In the genomic region with DNA sequence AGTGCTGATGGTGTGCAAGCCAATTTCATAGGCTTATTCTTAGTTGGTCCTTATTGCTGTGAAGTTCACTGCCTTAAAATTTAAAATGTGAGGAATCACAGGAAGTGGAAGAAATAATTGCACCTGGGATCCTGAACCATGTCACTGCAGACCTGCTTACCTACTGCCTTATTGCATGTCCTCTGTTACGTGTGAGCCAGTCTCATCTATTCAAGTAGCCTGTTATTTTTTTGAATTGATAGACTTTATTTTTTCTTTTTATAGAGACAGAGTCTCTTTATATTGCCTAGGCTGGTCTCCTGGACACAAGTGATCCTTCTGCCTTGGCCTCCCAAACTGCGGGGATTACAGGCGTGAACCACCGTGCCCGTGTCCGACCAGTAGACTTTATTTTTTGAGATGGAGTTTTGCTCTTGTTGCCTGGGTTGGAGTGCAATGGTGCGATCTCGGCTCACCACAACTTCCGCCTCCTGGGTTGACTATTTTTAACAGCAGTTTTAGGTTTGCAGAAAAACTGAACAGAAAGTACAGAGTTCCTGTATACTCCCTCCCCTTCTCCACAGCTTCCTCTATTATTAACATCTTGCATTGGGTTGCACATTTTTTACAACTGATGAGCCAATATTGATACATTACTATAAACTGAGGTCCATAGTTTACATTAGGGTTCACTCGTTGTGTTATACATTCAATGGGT, we compare ENCODE assay signal across 9 cellular contexts. TPM values are rescaled to one million over a fixed set of nuclear protein-coding genes. Genes with fewer than 3 reads are reported as not detected.
DNase-seq lines count a peak whose midpoint lies in the region; ATAC-seq and TF ChIP-seq lines count a peak whose summit lies in the region.
"Had no signal": no experiment of that assay in that cellular context is flagged by ENCODE, and none has a peak within 500 bp of the region (broad histone marks: within the 10 kb centered on the region; RNA-seq: fewer than 3 reads in every experiment).

No MANE protein-coding gene starts in this region.

- POLR2A ChIA-PET in activated B cell treated with CpG ODN at 0.5 μM for 24 hours (lab: Charles Lee) (interaction anchor here (1.8 to 2.1 kb wide), 2 partner anchors 13 to 274 kb away, joined by 6 read pairs; a partner anchor contains a TSS), SK-N-SH (lab: Yijun Ruan, JAX) (no interaction called here)

- H3K9me2 ChIP-seq in SK-N-SH = no peaks in the 10 kb centered on the region

- H3K4me3 Mint-ChIP-seq in activated B cell treated with CpG ODN at 0.5 μM for 24 hours = peak overlapping the region; percentile 68

- peak; percentile 38 to 45 for DNase-seq in stimulated activated CD4-positive, alpha-beta T cell treated with anti-CD3 and anti-CD28 coated beads, Interleukin-2, amount 100 ng/mL, for 24 hours
- no peak for DNase-seq in stimulated activated CD4-positive, alpha-beta T cell treated with anti-CD3 and anti-CD28 coated beads, Interleukin-2, amount 100 ng/mL, for 48 hours
- DNase-seq in activated B cell treated with CpG ODN at 0.5 μM for 24 hours (peak; percentile 51), gastrocnemius medialis (no peak), SK-N-SH (no peak), NCI-H1694 treated with DMSO at 0.1 percent for 48 hours (lab: John Stamatoyannopoulos, UW) (no peak)

- WGBS in SK-N-SH (ENCODE audit: low lambda C conversion rate) = 87% methylated on average over 10 of the region's 10 CpGs

- intact Hi-C loops in activated B cell treated with CpG ODN at 0.5 μM for 24 hours (cut with micrococcal nuclease) = loop anchor here (1.0 to 5.0 kb wide), 8 partner anchors 8 to 970 kb away; a partner anchor contains a TSS
- intact Hi-C loops in gastrocnemius medialis (cut with DNase I; ENCODE audit: low total_unique reads) = no loop called here

- no peaks in the 10 kb centered on the region for H4K20me1 ChIP-seq in SK-N-SH (ENCODE audit: insufficient read depth)

- TF ChIP-seq CTCF in activated B cell treated with CpG ODN at 0.5 μM for 24 hours (IDR thresholded peaks at IDR 0.05) (no peak), gastrocnemius medialis (IDR thresholded peaks at IDR 0.05 in 4 of 5, conservative IDR thresholded peaks at IDR 0.05 in 1 of 5) (no peak), SK-N-SH (IDR thresholded peaks at IDR 0.05) (no peak)

- no peaks in the 10 kb centered on the region for H3F3A ChIP-seq in SK-N-SH (replicated peaks; ENCODE audit: insufficient read depth)

- no peak overlapping the region for H2AFZ ChIP-seq in SK-N-SH (ENCODE audit: low read depth)

- H3K27me3 ChIP-seq in mucosa of rectum (ENCODE audit: control insufficient read depth in 2 of 2, insufficient read depth in 2 of 2, low read length in 2 of 2) (no peaks in the 10 kb centered on the region), gastrocnemius medialis (no peaks in the 10 kb centered on the region), SK-N-SH (ENCODE audit: insufficient read depth) (no peaks in the 10 kb centered on the region)

- TF ChIP-seq EP300 in SK-N-SH (IDR thresholded peaks at IDR 0.05; ENCODE audit: borderline replicate concordance in 1 of 2, low read depth in 1 of 2, low read length in 1 of 2) = no peak

- ATAC-seq in HG03280 (IDR thresholded peaks at IDR 0.05; ENCODE audit: unreplicated experiment) (peak; percentile 93), activated B cell treated with CpG ODN at 0.5 μM for 24 hours (ENCODE audit: low read depth) (peak; percentile 93), gastrocnemius medialis (no peak)

- peak overlapping the region; percentile 78 for H3K27ac Mint-ChIP-seq in activated B cell treated with CpG ODN at 0.5 μM for 24 hours

- no peaks in the 10 kb centered on the region for H3K9me3 ChIP-seq in mucosa of rectum (ENCODE audit: control insufficient read depth in 2 of 2, low read length in 2 of 2)
- no peaks in the 10 kb centered on the region for H3K9me3 ChIP-seq in gastrocnemius medialis
- no peaks in the 10 kb centered on the region for H3K9me3 ChIP-seq in SK-N-SH

- H3K4me1 ChIP-seq in mucosa of rectum (ENCODE audit: control insufficient read depth in 2 of 2, insufficient read depth in 2 of 2, low read length in 2 of 2) = peaks cover 0 to 8% of the 10 kb centered on the region in 2 donors
- no peaks in the 10 kb centered on the region for H3K4me1 ChIP-seq in gastrocnemius medialis
- no peaks in the 10 kb centered on the region for H3K4me1 ChIP-seq in SK-N-SH (ENCODE audit: control insufficient read depth in 1 of 2, insufficient read depth in 2 of 2, low read depth in 1 of 2, low read length in 1 of 2)

- H3K9me3 Mint-ChIP-seq in activated B cell treated with CpG ODN at 0.5 μM for 24 hours = peaks cover 12% of the 10 kb centered on the region

- CTCF ChIA-PET in activated B cell treated with CpG ODN at 0.5 μM for 24 hours (lab: Charles Lee) (no interaction called here), SK-N-SH (lab: Yijun Ruan, JAX) (interaction anchor here (0.8 to 1.1 kb wide), 3 partner anchors 10 to 255 kb away, joined by 3 read pairs; no protein-coding TSS in a partner anchor)

- H3K4me2 ChIP-seq in SK-N-SH = no peak overlapping the region

- TF ChIP-seq RAD21 in SK-N-SH (IDR thresholded peaks at IDR 0.05; ENCODE audit: low read length) = no peak

- peaks cover 65% of the 10 kb centered on the region for H3K4me1 Mint-ChIP-seq in activated B cell treated with CpG ODN at 0.5 μM for 24 hours

- H3K27ac ChIP-seq in mucosa of rectum (ENCODE audit: low read depth in 2 of 2, low read length in 2 of 2) (peak overlapping the region; percentile 25 to 51), gastrocnemius medialis (no peak overlapping the region), SK-N-SH (ENCODE audit: low read depth in 2 of 2, low read length in 1 of 2) (no peak overlapping the region)
- H3K27ac ChIP-seq: C4-2B had no signal

- in situ Hi-C loops in gastrocnemius medialis (cut with MboI; ENCODE audit: low sequenced_read_pairs in 4 of 4) = loop anchor here in 2 of 4 donors (25.0 kb wide), 1 partner anchor 625 kb away; a partner anchor contains a TSS

- H3K36me3 ChIP-seq in mucosa of rectum (ENCODE audit: control insufficient read depth in 2 of 2, insufficient read depth in 2 of 2, low read length in 2 of 2) (no peaks in the 10 kb centered on the region), gastrocnemius medialis (no peaks in the 10 kb centered on the region), SK-N-SH (replicated peaks in 1 of 2; ENCODE audit: control insufficient read depth in 1 of 2, insufficient read depth in 2 of 2, low read length in 1 of 2) (no peaks in the 10 kb centered on the region)

- no peaks in the 10 kb centered on the region for H3K36me3 Mint-ChIP-seq in activated B cell treated with CpG ODN at 0.5 μM for 24 hours (ENCODE audit: low read depth)

- H3K4me3 ChIP-seq in mucosa of rectum (ENCODE audit: low read length in 2 of 2) (peak overlapping the region in 1 of 2 donors; percentile 49), gastrocnemius medialis (no peak overlapping the region), SK-N-SH (ENCODE audit: low read depth in 2 of 2, low read length in 1 of 2) (no peak overlapping the region)

- no peak for TF ChIP-seq POLR2A in gastrocnemius medialis (IDR thresholded peaks at IDR 0.05)

- peaks cover 3% of the 10 kb centered on the region for H3K27me3 Mint-ChIP-seq in activated B cell treated with CpG ODN at 0.5 μM for 24 hours

- no peaks in the 10 kb centered on the region; the same call in 1 of the 2 replicates for H3K79me2 ChIP-seq in SK-N-SH (ENCODE audit: insufficient read depth)

- H3K9ac ChIP-seq in mucosa of rectum (ENCODE audit: low read depth in 1 of 2, low read length in 2 of 2) (no peak overlapping the region), SK-N-SH (no peak overlapping the region)

TF ChIP-seq in SK-N-SH, 30 proteins besides CTCF, POLR2A, EP300 and RAD21:
- TF ChIP-seq TEAD4 (IDR thresholded peaks at IDR 0.05; ENCODE audit: borderline replicate concordance, insufficient read depth) (no peak), TCF12 (IDR thresholded peaks at IDR 0.05) (no peak), YY1 (IDR thresholded peaks at IDR 0.05; ENCODE audit: low read depth) (no peak), MXI1 (IDR thresholded peaks at IDR 0.05; ENCODE audit: low read depth, low read length) (no peak), RFX5 (IDR thresholded peaks at IDR 0.05; ENCODE audit: low read length) (no peak), NFIC (IDR thresholded peaks at IDR 0.05; ENCODE audit: borderline replicate concordance) (no peak), SMC3 (IDR thresholded peaks at IDR 0.05; ENCODE audit: low read depth, low read length) (no peak), TAF1 (IDR thresholded peaks at IDR 0.05; ENCODE audit: borderline replicate concordance, low read depth, low read length) (no peak), CHD2 (IDR thresholded peaks at IDR 0.05; ENCODE audit: low read length, partially characterized antibody) (no peak), ELF1 (IDR thresholded peaks at IDR 0.05) (no peak), FOXM1 (IDR thresholded peaks at IDR 0.05; ENCODE audit: low read depth) (no peak)
- TF ChIP-seq, protein P1, sequence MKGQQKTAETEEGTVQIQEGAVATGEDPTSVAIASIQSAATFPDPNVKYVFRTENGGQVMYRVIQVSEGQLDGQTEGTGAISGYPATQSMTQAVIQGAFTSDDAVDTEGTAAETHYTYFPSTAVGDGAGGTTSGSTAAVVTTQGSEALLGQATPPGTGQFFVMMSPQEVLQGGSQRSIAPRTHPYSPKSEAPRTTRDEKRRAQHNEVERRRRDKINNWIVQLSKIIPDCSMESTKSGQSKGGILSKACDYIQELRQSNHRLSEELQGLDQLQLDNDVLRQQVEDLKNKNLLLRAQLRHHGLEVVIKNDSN (IDR thresholded peaks at IDR 0.05; ENCODE audit: borderline replicate concordance, low read depth) = no peak
- TF ChIP-seq, protein P2, sequence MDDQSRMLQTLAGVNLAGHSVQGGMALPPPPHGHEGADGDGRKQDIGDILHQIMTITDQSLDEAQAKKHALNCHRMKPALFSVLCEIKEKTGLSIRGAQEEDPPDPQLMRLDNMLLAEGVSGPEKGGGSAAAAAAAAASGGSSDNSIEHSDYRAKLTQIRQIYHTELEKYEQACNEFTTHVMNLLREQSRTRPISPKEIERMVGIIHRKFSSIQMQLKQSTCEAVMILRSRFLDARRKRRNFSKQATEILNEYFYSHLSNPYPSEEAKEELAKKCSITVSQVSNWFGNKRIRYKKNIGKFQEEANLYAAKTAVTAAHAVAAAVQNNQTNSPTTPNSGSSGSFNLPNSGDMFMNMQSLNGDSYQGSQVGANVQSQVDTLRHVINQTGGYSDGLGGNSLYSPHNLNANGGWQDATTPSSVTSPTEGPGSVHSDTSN (IDR thresholded peaks at IDR 0.05) = no peak

RNA-seq across cellular contexts. Expression of a gene that starts 14.0 kb away (rescaled TPM):
- total RNA-seq in activated B cell treated with CpG ODN at 0.5 μM for 24 hours (2.4 TPM in 2 replicates), gastrocnemius medialis (1 to 10 TPM; 2.3 to 5.8 (median 2.6) TPM)
- 1.7 and 2.1 TPM in 2 replicates for polyA plus RNA-seq in SK-N-SH (2012; rRNA removed)
- polyA plus RNA-seq in SK-N-SH (2012; cell fraction: cytosol; rRNA removed) = 1.6 and 2.0 TPM in 2 replicates
- 2.4 and 4.4 TPM in 2 replicates for polyA plus RNA-seq in SK-N-SH (2012; cell fraction: nucleus; rRNA removed)

Comparison
In these comparisons a context has a peak if more than half of its experiments do, and no peak if none do; other contexts are left out.
1. DNase-seq: peak in stimulated activated CD4-positive, alpha-beta T cell treated with anti-CD3 and anti-CD28 coated beads, Interleukin-2, amount 100 ng/mL, for 24 hours (2 of 2) and activated B cell treated with CpG ODN at 0.5 μM for 24 hours (single experiment); none in stimulated activated CD4-positive, alpha-beta T cell treated with anti-CD3 and anti-CD28 coated beads, Interleukin-2, amount 100 ng/mL, for 48 hours (0 of 2), gastrocnemius medialis (0 of 2), SK-N-SH (single experiment) and NCI-H1694 treated with DMSO at 0.1 percent for 48 hours (single experiment).
2. ATAC-seq: peak in HG03280 (single experiment) and activated B cell treated with CpG ODN at 0.5 μM for 24 hours (single experiment); none in gastrocnemius medialis (0 of 2).
3. H3K27ac ChIP-seq: peak in mucosa of rectum (2 of 2); none in gastrocnemius medialis (0 of 4) and SK-N-SH (0 of 2).